Comparison of ENCODE assay signal across 1 cellular context in genomic region chr1:109910963-109911798, GRCh38.
TF ChIP-seq lines count a peak whose summit lies in the region.

No MANE protein-coding gene starts in this region.

TF ChIP-seq in HepG2, 621 proteins besides CTCF, POLR2A, EP300 and RAD21 (continued from another document and continues in another):
- TF ChIP-seq, protein P1, sequence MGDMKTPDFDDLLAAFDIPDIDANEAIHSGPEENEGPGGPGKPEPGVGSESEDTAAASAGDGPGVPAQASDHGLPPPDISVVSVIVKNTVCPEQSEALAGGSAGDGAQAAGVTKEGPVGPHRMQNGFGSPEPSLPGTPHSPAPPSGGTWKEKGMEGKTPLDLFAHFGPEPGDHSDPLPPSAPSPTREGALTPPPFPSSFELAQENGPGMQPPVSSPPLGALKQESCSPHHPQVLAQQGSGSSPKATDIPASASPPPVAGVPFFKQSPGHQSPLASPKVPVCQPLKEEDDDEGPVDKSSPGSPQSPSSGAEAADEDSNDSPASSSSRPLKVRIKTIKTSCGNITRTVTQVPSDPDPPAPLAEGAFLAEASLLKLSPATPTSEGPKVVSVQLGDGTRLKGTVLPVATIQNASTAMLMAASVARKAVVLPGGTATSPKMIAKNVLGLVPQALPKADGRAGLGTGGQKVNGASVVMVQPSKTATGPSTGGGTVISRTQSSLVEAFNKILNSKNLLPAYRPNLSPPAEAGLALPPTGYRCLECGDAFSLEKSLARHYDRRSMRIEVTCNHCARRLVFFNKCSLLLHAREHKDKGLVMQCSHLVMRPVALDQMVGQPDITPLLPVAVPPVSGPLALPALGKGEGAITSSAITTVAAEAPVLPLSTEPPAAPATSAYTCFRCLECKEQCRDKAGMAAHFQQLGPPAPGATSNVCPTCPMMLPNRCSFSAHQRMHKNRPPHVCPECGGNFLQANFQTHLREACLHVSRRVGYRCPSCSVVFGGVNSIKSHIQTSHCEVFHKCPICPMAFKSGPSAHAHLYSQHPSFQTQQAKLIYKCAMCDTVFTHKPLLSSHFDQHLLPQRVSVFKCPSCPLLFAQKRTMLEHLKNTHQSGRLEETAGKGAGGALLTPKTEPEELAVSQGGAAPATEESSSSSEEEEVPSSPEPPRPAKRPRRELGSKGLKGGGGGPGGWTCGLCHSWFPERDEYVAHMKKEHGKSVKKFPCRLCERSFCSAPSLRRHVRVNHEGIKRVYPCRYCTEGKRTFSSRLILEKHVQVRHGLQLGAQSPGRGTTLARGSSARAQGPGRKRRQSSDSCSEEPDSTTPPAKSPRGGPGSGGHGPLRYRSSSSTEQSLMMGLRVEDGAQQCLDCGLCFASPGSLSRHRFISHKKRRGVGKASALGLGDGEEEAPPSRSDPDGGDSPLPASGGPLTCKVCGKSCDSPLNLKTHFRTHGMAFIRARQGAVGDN (CRISPR knock-in tag; IDR thresholded peaks at IDR 0.05), result peak; percentile 71
- no peak for TF ChIP-seq AFF4 (CRISPR knock-in tag; IDR thresholded peaks at IDR 0.05)
- TF ChIP-seq ZFX (CRISPR knock-in tag; IDR thresholded peaks at IDR 0.05; ENCODE audit: low read depth), result peak; percentile 53
- 0 out of 2 replicates have a peak, but pooled peaks have one; percentile 61 for TF ChIP-seq KDM5B (CRISPR knock-in tag; IDR thresholded peaks at IDR 0.05; ENCODE audit: borderline replicate concordance)
- no peak for TF ChIP-seq SP2 (CRISPR knock-in tag; IDR thresholded peaks at IDR 0.05)
- peak; percentile 42; the same call in 1 of the 2 replicates for TF ChIP-seq HDAC1 (CRISPR knock-in tag; IDR thresholded peaks at IDR 0.05)
- TF ChIP-seq ZNF652 (CRISPR knock-in tag; IDR thresholded peaks at IDR 0.05; ENCODE audit: borderline replicate concordance, low read depth), result no peak
- peak; percentile 63 for TF ChIP-seq MYC (CRISPR knock-in tag; IDR thresholded peaks at IDR 0.05; ENCODE audit: borderline replicate concordance)
- TF ChIP-seq CBX1 (IDR thresholded peaks at IDR 0.05; ENCODE audit: low read depth), result peak; percentile 41
- peak; percentile 47; the same call in 1 of the 2 replicates for TF ChIP-seq GABPB1 (CRISPR knock-in tag; IDR thresholded peaks at IDR 0.05)
- TF ChIP-seq SAP130 (CRISPR knock-in tag; IDR thresholded peaks at IDR 0.05; ENCODE audit: low read depth), result 0 out of 2 replicates have a peak, but pooled peaks have one; percentile 18
- TF ChIP-seq ZBTB43 (CRISPR knock-in tag; conservative IDR thresholded peaks at IDR 0.05), result no peak
- TF ChIP-seq, protein P2, sequence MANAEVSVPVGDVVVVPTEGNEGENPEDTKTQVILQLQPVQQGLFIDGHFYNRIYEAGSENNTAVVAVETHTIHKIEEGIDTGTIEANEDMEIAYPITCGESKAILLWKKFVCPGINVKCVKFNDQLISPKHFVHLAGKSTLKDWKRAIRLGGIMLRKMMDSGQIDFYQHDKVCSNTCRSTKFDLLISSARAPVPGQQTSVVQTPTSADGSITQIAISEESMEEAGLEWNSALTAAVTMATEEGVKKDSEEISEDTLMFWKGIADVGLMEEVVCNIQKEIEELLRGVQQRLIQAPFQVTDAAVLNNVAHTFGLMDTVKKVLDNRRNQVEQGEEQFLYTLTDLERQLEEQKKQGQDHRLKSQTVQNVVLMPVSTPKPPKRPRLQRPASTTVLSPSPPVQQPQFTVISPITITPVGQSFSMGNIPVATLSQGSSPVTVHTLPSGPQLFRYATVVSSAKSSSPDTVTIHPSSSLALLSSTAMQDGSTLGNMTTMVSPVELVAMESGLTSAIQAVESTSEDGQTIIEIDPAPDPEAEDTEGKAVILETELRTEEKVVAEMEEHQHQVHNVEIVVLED (CRISPR knock-in tag; IDR thresholded peaks at IDR 0.05; ENCODE audit: borderline replicate concordance), result no peak
- no peak for TF ChIP-seq POLR2AphosphoS5 (IDR thresholded peaks at IDR 0.05; ENCODE audit: low read depth, low read length)
- TF ChIP-seq, protein P3, sequence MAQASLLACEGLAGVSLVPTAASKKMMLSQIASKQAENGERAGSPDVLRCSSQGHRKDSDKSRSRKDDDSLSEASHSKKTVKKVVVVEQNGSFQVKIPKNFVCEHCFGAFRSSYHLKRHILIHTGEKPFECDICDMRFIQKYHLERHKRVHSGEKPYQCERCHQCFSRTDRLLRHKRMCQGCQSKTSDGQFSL (CRISPR knock-in tag; IDR thresholded peaks at IDR 0.05), result no peak
- TF ChIP-seq, protein P4, sequence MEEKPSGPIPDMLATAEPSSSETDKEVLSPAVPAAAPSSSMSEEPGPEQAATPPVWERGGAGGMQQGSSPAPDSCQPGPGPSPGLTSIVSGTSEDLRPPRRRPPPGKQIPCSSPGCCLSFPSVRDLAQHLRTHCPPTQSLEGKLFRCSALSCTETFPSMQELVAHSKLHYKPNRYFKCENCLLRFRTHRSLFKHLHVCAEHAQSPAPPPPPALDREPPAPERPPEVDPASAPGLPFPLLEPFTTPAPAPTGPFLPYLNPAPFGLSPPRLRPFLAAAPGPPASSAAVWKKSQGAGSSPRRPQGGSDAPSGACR (CRISPR knock-in tag; IDR thresholded peaks at IDR 0.05), result no peak
- TF ChIP-seq EHMT2 (IDR thresholded peaks at IDR 0.05; ENCODE audit: borderline replicate concordance, low read depth, low read length), result no peak
- TF ChIP-seq SPEN (CRISPR knock-in tag; IDR thresholded peaks at IDR 0.05; ENCODE audit: low read depth), result no peak
- no peak for TF ChIP-seq NFE2 (CRISPR knock-in tag; IDR thresholded peaks at IDR 0.05)
- TF ChIP-seq ZNF780A (CRISPR knock-in tag; IDR thresholded peaks at IDR 0.05), result no peak
- no peak for TF ChIP-seq ZNF552 (CRISPR knock-in tag; IDR thresholded peaks at IDR 0.05; ENCODE audit: borderline replicate concordance)
- no peak for TF ChIP-seq BRD4 (CRISPR knock-in tag; IDR thresholded peaks at IDR 0.05)
- TF ChIP-seq POGK (CRISPR knock-in tag; conservative IDR thresholded peaks at IDR 0.05), result 0 out of 2 replicates have a peak, but pooled peaks have one; percentile 15
- no peak for TF ChIP-seq JUN (CRISPR knock-in tag; IDR thresholded peaks at IDR 0.05)
- TF ChIP-seq FOXK2 (IDR thresholded peaks at IDR 0.05), result no peak
- peak; percentile 92 for TF ChIP-seq HNRNPL (IDR thresholded peaks at IDR 0.05; ENCODE audit: low read depth, low read length)
- no peak for TF ChIP-seq SIX4 (CRISPR knock-in tag; IDR thresholded peaks at IDR 0.05)
- TF ChIP-seq KDM2A (CRISPR knock-in tag; IDR thresholded peaks at IDR 0.05; ENCODE audit: borderline replicate concordance, low read depth), result peak; percentile 31; the same call in 1 of the 2 replicates
- 0 out of 2 replicates have a peak, but pooled peaks have one; percentile 17 for TF ChIP-seq ZNF563 (CRISPR knock-in tag; IDR thresholded peaks at IDR 0.05)
- TF ChIP-seq ZNF772 (CRISPR knock-in tag; IDR thresholded peaks at IDR 0.05), result no peak; the same call in 1 of the 2 replicates
- TF ChIP-seq HDAC2 (CRISPR knock-in tag; IDR thresholded peaks at IDR 0.05), result peak; percentile 29; the same call in 1 of the 2 replicates
- TF ChIP-seq, protein P5, sequence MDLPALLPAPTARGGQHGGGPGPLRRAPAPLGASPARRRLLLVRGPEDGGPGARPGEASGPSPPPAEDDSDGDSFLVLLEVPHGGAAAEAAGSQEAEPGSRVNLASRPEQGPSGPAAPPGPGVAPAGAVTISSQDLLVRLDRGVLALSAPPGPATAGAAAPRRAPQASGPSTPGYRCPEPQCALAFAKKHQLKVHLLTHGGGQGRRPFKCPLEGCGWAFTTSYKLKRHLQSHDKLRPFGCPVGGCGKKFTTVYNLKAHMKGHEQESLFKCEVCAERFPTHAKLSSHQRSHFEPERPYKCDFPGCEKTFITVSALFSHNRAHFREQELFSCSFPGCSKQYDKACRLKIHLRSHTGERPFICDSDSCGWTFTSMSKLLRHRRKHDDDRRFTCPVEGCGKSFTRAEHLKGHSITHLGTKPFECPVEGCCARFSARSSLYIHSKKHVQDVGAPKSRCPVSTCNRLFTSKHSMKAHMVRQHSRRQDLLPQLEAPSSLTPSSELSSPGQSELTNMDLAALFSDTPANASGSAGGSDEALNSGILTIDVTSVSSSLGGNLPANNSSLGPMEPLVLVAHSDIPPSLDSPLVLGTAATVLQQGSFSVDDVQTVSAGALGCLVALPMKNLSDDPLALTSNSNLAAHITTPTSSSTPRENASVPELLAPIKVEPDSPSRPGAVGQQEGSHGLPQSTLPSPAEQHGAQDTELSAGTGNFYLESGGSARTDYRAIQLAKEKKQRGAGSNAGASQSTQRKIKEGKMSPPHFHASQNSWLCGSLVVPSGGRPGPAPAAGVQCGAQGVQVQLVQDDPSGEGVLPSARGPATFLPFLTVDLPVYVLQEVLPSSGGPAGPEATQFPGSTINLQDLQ (CRISPR knock-in tag; IDR thresholded peaks at IDR 0.05), result peak; percentile 47; the same call in 1 of the 2 replicates
- no peak for TF ChIP-seq ETV6 (CRISPR knock-in tag; conservative IDR thresholded peaks at IDR 0.05)
- TF ChIP-seq TAF1 (CRISPR knock-in tag; IDR thresholded peaks at IDR 0.05), result 0 out of 2 replicates have a peak, but pooled peaks have one; percentile 2
- TF ChIP-seq MXD1 (CRISPR knock-in tag; IDR thresholded peaks at IDR 0.05), result peak; percentile 29; the same call in 1 of the 2 replicates
- TF ChIP-seq TBX2 (CRISPR knock-in tag; IDR thresholded peaks at IDR 0.05; ENCODE audit: borderline replicate concordance), result 0 out of 2 replicates have a peak, but pooled peaks have one; percentile 30
- TF ChIP-seq KMT2B (CRISPR knock-in tag; IDR thresholded peaks at IDR 0.05), result no peak
- 0 out of 2 replicates have a peak, but pooled peaks have one; percentile 27 for TF ChIP-seq ARID4A (CRISPR knock-in tag; IDR thresholded peaks at IDR 0.05; ENCODE audit: borderline replicate concordance)
